24 cellular contexts compared by ENCODE assay signal in genomic region chr13:53110181-53110580, GRCh38.
"Had no signal": no experiment of that assay in that cellular context is flagged by ENCODE, and none has a peak within 500 bp of the region (broad histone marks: within the 10 kb centered on the region; RNA-seq: fewer than 3 reads in every experiment).

No MANE protein-coding gene starts in this region.

- H3K4me3 Mint-ChIP-seq: IgD-negative memory B cell; T-cell; T-helper 1 cell treated with Interleukin-12 subunit alpha and Interleukin-12 subunit beta and Interleukin-4 antibody, amounts not matched to agents 30 μg/mL and 1 μg/mL, for 36 hours had no signal

- H3K9me2 ChIP-seq: SK-N-SH had no signal

- H3K4me3 ChIP-seq: K562 had no signal

- DNase-seq: NCI-H1092, NCI-H1105 treated with DMSO at 0.1 percent for 48 hours, NCI-H1417 treated with DMSO at 0.1 percent for 48 hours, NCI-H146, NCI-H1694 treated with DMSO at 0.1 percent for 48 hours, NCI-H1930, NCI-H2081, NCI-H2107, NCI-H2171 treated with DMSO at 0.1 percent for 48 hours, NCI-H345, NCI-H446 treated with DMSO at 0.1 percent for 48 hours, NCI-H510A treated with DMSO at 0.1 percent for 48 hours, NCI-H526, PC-3, SHP77, SK-N-SH, SW 1271, T-cell had no signal

- H3K27ac Mint-ChIP-seq: IgD-negative memory B cell; T-cell; T-helper 1 cell treated with Interleukin-12 subunit alpha and Interleukin-12 subunit beta and Interleukin-4 antibody, amounts not matched to agents 30 μg/mL and 1 μg/mL, for 36 hours had no signal

- H3K4me2 ChIP-seq: KMS-11, SK-N-SH had no signal

- H3K9ac ChIP-seq: KMS-11, SK-N-SH had no signal

- H3K9me3 ChIP-seq: SK-N-SH had no signal

- H3K4me1 Mint-ChIP-seq: IgD-negative memory B cell, T-cell had no signal

- ATAC-seq: K562, Panc1, PC-3, T-cell had no signal

- H3K27ac ChIP-seq: KMS-11, RWPE1 had no signal

- H3K36me3 Mint-ChIP-seq: T-cell had no signal
